In genomic region chr2:95258271-95258670, GRCh38 we compare ENCODE assay signal across 22 cellular contexts. TPM values are rescaled to one million over a fixed set of nuclear protein-coding genes. Genes with fewer than 3 reads are reported as not detected.
"Had no signal": no experiment of that assay in that cellular context is flagged by ENCODE, and none has a peak within 500 bp of the region (broad histone marks: within the 10 kb centered on the region; RNA-seq: fewer than 3 reads in every experiment).

No MANE protein-coding gene starts in this region.

- H3K4me3 ChIP-seq: heart left ventricle, left ventricle myocardium inferior, lower lobe of right lung, neural progenitor cell, pancreas, right lobe of liver, tibial artery, upper lobe of left lung, vagina had no signal

- H3K9me3 ChIP-seq: lower lobe of right lung, pancreas, right lobe of liver, vagina had no signal

- H3K27ac ChIP-seq: heart left ventricle, left ventricle myocardium inferior, lower lobe of right lung, neural progenitor cell, pancreas, right lobe of liver, tibial artery, upper lobe of left lung, vagina had no signal

- DNase-seq: erythroblast; foreskin melanocyte; heart left ventricle; hippocampal formation; immature natural killer cell; kidney; left cardiac atrium; left ventricle myocardium inferior; lower lobe of right lung; mesenchymal stem cell; midbrain; nucleus accumbens; pancreas; right lobe of liver; stimulated activated CD4-positive, alpha-beta T cell treated with anti-CD3 and anti-CD28 coated beads, Interleukin-4, amount 100 ng/mL, for 1 hour; stimulated activated CD8-positive, alpha-beta memory T cell treated with anti-CD3 and anti-CD28 coated beads, Interleukin-4, amount 100 ng/mL, for 48 hours; tibial artery had no signal

- H3K4me2 ChIP-seq: neural progenitor cell had no signal

- H3K27me3 ChIP-seq: heart left ventricle, neural progenitor cell, pancreas, right lobe of liver, tibial artery, upper lobe of left lung, vagina had no signal

- H2AFZ ChIP-seq: neural progenitor cell had no signal

- H3K36me3 ChIP-seq: heart left ventricle, left ventricle myocardium inferior, lower lobe of right lung, neural progenitor cell, pancreas, right lobe of liver, tibial artery, upper lobe of left lung, vagina had no signal

- H3K9ac ChIP-seq: neural progenitor cell had no signal

- H3K4me1 ChIP-seq: heart left ventricle, left ventricle myocardium inferior, lower lobe of right lung, neural progenitor cell, pancreas, right lobe of liver, tibial artery, upper lobe of left lung had no signal

- FAIRE-seq: endothelial cell of umbilical vein, kidney, pancreas had no signal

RNA-seq across cellular contexts. Expression of gene PROM2, which starts 16.0 kb away (rescaled TPM):
- polyA plus RNA-seq: immature natural killer cell had no signal

RNA-seq across cellular contexts. Expression of gene KCNIP3, which starts 38.9 kb away (rescaled TPM):
- total RNA-seq: natural killer cell treated with Interleukin-12 subunit alpha and Interleukin-12 subunit beta and Interleukin-15 and Interleukin-18, amount 100 ng/mL, for 72 hours had no signal
- polyA plus RNA-seq: immature natural killer cell had no signal
